Comparison of ENCODE assay signal across 8 cellular contexts in genomic region chr16:11052080-11052808, GRCh38.
DNase-seq lines count a peak whose midpoint lies in the region; ATAC-seq and TF ChIP-seq lines count a peak whose summit lies in the region.

No MANE protein-coding gene starts in this region.

- H3K27me3 ChIP-seq in neutrophil: no peaks in the 10 kb centered on the region
- H3K27me3 ChIP-seq in MM.1S (replicated peaks; ENCODE audit: insufficient read depth, low read length): no peaks in the 10 kb centered on the region
- H3K27me3 ChIP-seq in body of pancreas: no peaks in the 10 kb centered on the region

- no peaks in the 10 kb centered on the region for H3K79me2 ChIP-seq in MM.1S (ENCODE audit: low read length)

- H3K27ac ChIP-seq in neutrophil: peak overlapping the region; percentile 19
- no peak overlapping the region for H3K27ac ChIP-seq in MM.1S (ENCODE audit: low read length)
- no peak overlapping the region for H3K27ac ChIP-seq in body of pancreas

- intact Hi-C loops in cardiac septum (cut with DNase I): no loop called here
- intact Hi-C loops in body of pancreas (cut with DNase I): no loop called here

- no peak overlapping the region for H2AFZ ChIP-seq in MM.1S (ENCODE audit: low read length)

- no peaks in the 10 kb centered on the region for H3F3A ChIP-seq in MM.1S (ENCODE audit: insufficient read depth, low read length)

- no peak for TF ChIP-seq POLR2A in body of pancreas (IDR thresholded peaks at IDR 0.05)

- H4K20me1 ChIP-seq in MM.1S (ENCODE audit: insufficient read depth, low read length): no peaks in the 10 kb centered on the region

- no peaks in the 10 kb centered on the region for H3K9me2 ChIP-seq in MM.1S (replicated peaks; ENCODE audit: insufficient read depth, low read length)

- H3K36me3 ChIP-seq in neutrophil (peaks cover 75% of the 10 kb centered on the region), MM.1S (replicated peaks; ENCODE audit: insufficient read depth, low read length) (no peaks in the 10 kb centered on the region), body of pancreas (replicated peaks in 1 of 2; ENCODE audit: insufficient read depth in 1 of 2, low read depth in 2 of 2) (peaks cover 0 to 2% of the 10 kb centered on the region in 2 donors)

- ATAC-seq in GM19035 (IDR thresholded peaks at IDR 0.05; ENCODE audit: unreplicated experiment): peak; percentile 71
- ATAC-seq in HG03108 (IDR thresholded peaks at IDR 0.05; ENCODE audit: unreplicated experiment): peak; percentile 70
- ATAC-seq in body of pancreas: no peak

- H3K4me3 ChIP-seq in neutrophil (ENCODE audit: low read depth in 1 of 2, low read length in 1 of 2) (no peak overlapping the region), MM.1S (ENCODE audit: low read length) (no peak overlapping the region), body of pancreas (no peak overlapping the region)

- H3K4me2 ChIP-seq in MM.1S (ENCODE audit: low read depth, low read length): no peak overlapping the region

- no peak overlapping the region for H3K9ac ChIP-seq in MM.1S (ENCODE audit: low read length)

- H3K9me3 ChIP-seq in neutrophil: no peaks in the 10 kb centered on the region
- H3K9me3 ChIP-seq in MM.1S (replicated peaks; ENCODE audit: insufficient read depth, low read length): no peaks in the 10 kb centered on the region
- H3K9me3 ChIP-seq in body of pancreas: no peaks in the 10 kb centered on the region

- TF ChIP-seq CTCF in neutrophil (IDR thresholded peaks at IDR 0.05) (no peak), MM.1S (IDR thresholded peaks at IDR 0.05; ENCODE audit: low read length) (no peak), body of pancreas (IDR thresholded peaks at IDR 0.05) (no peak)

- WGBS in body of pancreas, 2 donors: 60 to 73% methylated on average over 11 to 12 of the region's 12 CpGs

- DNase-seq in activated CD4-positive, alpha-beta T cell treated with anti-CD3 and anti-CD28 coated beads, Interleukin-2, amount 50 U/mL, for 24 hours (ENCODE audit: low read depth in 1 of 2, low spot score in 1 of 2): peak; percentile 23 to 45
- DNase-seq in MM.1S (no peak), SW 1271 (lab: John Stamatoyannopoulos, UW) (no peak), cardiac septum (ENCODE audit: low spot score) (no peak), body of pancreas (no peak)

- H3K4me1 ChIP-seq in neutrophil (ENCODE audit: control insufficient read depth in 1 of 2, insufficient read depth in 1 of 2, low read depth in 1 of 2, low read length in 1 of 2): peaks cover 32 to 34% of the 10 kb centered on the region in 2 experiments
- no peaks in the 10 kb centered on the region for H3K4me1 ChIP-seq in MM.1S (ENCODE audit: low read length)
- H3K4me1 ChIP-seq in body of pancreas: no peaks in the 10 kb centered on the region

Comparison
In these comparisons a context has a peak if more than half of its experiments do, and no peak if none do; other contexts are left out.
1. DNase-seq: peak in activated CD4-positive, alpha-beta T cell treated with anti-CD3 and anti-CD28 coated beads, Interleukin-2, amount 50 U/mL, for 24 hours (2 of 2); none in MM.1S (single experiment), SW 1271 (0 of 2), cardiac septum (single experiment) and body of pancreas (0 of 4).